Comparison of ENCODE assay signal across 2 cellular contexts in genomic region chr16:11327277-11328171, GRCh38.
TF ChIP-seq lines count a peak whose summit lies in the region.

No MANE protein-coding gene starts in this region.

TF ChIP-seq in GM23338, 12 proteins besides CTCF, POLR2A, EP300 and RAD21 (continued from another document):
- TF ChIP-seq ZNF462 (CRISPR knock-in tag; IDR thresholded peaks at IDR 0.05), result no peak
- no peak for TF ChIP-seq JUNB (IDR thresholded peaks at IDR 0.05; ENCODE audit: unreplicated experiment)
- TF ChIP-seq ZNF331 (CRISPR knock-in tag; IDR thresholded peaks at IDR 0.05; ENCODE audit: low read depth), result no peak
- no peak for TF ChIP-seq POLR2AphosphoS5 (IDR thresholded peaks at IDR 0.05; ENCODE audit: low read depth)
- TF ChIP-seq STAT1 (IDR thresholded peaks at IDR 0.05; ENCODE audit: unreplicated experiment), result no peak
- TF ChIP-seq ETS1 (IDR thresholded peaks at IDR 0.05), result no peak
- no peak for TF ChIP-seq ZNF114 (CRISPR knock-in tag; IDR thresholded peaks at IDR 0.05)
- no peak; the same call in 1 of the 2 replicates for TF ChIP-seq NANOG (IDR thresholded peaks at IDR 0.05; ENCODE audit: borderline replicate concordance)
- TF ChIP-seq EZH2phosphoT487 (IDR thresholded peaks at IDR 0.05; ENCODE audit: unreplicated experiment), result no peak

TF ChIP-seq in WTC11, 78 proteins besides CTCF, POLR2A, EP300 and RAD21 (continued from another document):
- TF ChIP-seq PREB (CRISPR knock-in tag; IDR thresholded peaks at IDR 0.05; ENCODE audit: borderline replicate concordance), result no peak
